Comparison of ENCODE assay signal across 16 cellular contexts in genomic region chr1:234281826-234282489, GRCh38.
DNase-seq lines count a peak whose midpoint lies in the region; ATAC-seq and TF ChIP-seq lines count a peak whose summit lies in the region.
"Had no signal": no experiment of that assay in that cellular context is flagged by ENCODE, and none has a peak within 500 bp of the region (broad histone marks: within the 10 kb centered on the region; RNA-seq: fewer than 3 reads in every experiment).

No MANE protein-coding gene starts in this region.

- TF ChIP-seq CTCF in neural progenitor cell (IDR thresholded peaks at IDR 0.05), result no peak

- H3K27ac Mint-ChIP-seq in neural progenitor cell, result peak overlapping the region; percentile 83
- H3K27ac Mint-ChIP-seq: stimulated activated naive CD8-positive, alpha-beta T cell treated with anti-CD3 and anti-CD28 coated beads, Interleukin-15, Interleukin-2, amounts not matched to agents 100 ng/mL and 50 ng/mL, for 24 hours had no signal

- H3K4me1 Mint-ChIP-seq in neural progenitor cell, result peaks cover 25% of the 10 kb centered on the region

- H3K9me3 ChIP-seq in ectodermal cell (ENCODE audit: control insufficient read depth, low read length) (no peaks in the 10 kb centered on the region), neural progenitor cell (ENCODE audit: low read depth) (no peaks in the 10 kb centered on the region)

- peaks cover 10% of the 10 kb centered on the region for H3K27me3 Mint-ChIP-seq in neural progenitor cell (ENCODE audit: insufficient read depth, low read depth)

- no peak for ATAC-seq in HG03565 (IDR thresholded peaks at IDR 0.05; ENCODE audit: unreplicated experiment)
- ATAC-seq: left lobe of liver had no signal

- H3K36me3 ChIP-seq in ectodermal cell (ENCODE audit: control insufficient read depth, insufficient read depth, low read length), result no peaks in the 10 kb centered on the region
- H3K36me3 ChIP-seq in neural progenitor cell, result no peaks in the 10 kb centered on the region

- peak overlapping the region; percentile 67 for H3K4me3 Mint-ChIP-seq in neural progenitor cell
- H3K4me3 Mint-ChIP-seq: stimulated activated naive CD8-positive, alpha-beta T cell treated with anti-CD3 and anti-CD28 coated beads, Interleukin-15, Interleukin-2, amounts not matched to agents 100 ng/mL and 50 ng/mL, for 24 hours had no signal

- no peaks in the 10 kb centered on the region for H3K36me3 Mint-ChIP-seq in neural progenitor cell

- no peaks in the 10 kb centered on the region for H4K20me1 ChIP-seq in neural progenitor cell (ENCODE audit: low read depth)

- H3K27me3 ChIP-seq in ectodermal cell (ENCODE audit: control insufficient read depth, insufficient read depth, low read length, poor library complexity, severe bottlenecking) (peaks cover 4% of the 10 kb centered on the region), neural progenitor cell (no peaks in the 10 kb centered on the region)

- H3K4me1 ChIP-seq in ectodermal cell (ENCODE audit: control insufficient read depth, insufficient read depth, low read length), result peaks cover 14% of the 10 kb centered on the region
- H3K4me1 ChIP-seq in neural progenitor cell, result peaks cover 16% of the 10 kb centered on the region

- peak overlapping the region; percentile 19 for H3K27ac ChIP-seq in ectodermal cell (ENCODE audit: insufficient read depth, low read depth, low read length, poor library complexity, severe bottlenecking)
- H3K27ac ChIP-seq in neural progenitor cell, result no peak overlapping the region
- H3K27ac ChIP-seq: KMS-11 had no signal

- H2AFZ ChIP-seq in neural progenitor cell (replicated peaks), result no peak overlapping the region

- WGBS in ectodermal cell, 2 experiments, result 83 to 85% methylated on average over 12 of the region's 12 CpGs

- no peak overlapping the region for H3K9ac ChIP-seq in neural progenitor cell
- H3K9ac ChIP-seq: KMS-11 had no signal

- H3K4me2 ChIP-seq in neural progenitor cell, result peak overlapping the region; percentile 12
- H3K4me2 ChIP-seq: KMS-11 had no signal

- no peak overlapping the region for H3K4me3 ChIP-seq in ectodermal cell (ENCODE audit: insufficient read depth, low read depth, low read length)
- no peak overlapping the region for H3K4me3 ChIP-seq in neural progenitor cell

- H3K9me3 Mint-ChIP-seq in neural progenitor cell, result peaks cover 3% of the 10 kb centered on the region
- H3K9me3 Mint-ChIP-seq: stimulated activated naive CD8-positive, alpha-beta T cell treated with anti-CD3 and anti-CD28 coated beads, Interleukin-15, Interleukin-2, amounts not matched to agents 100 ng/mL and 50 ng/mL, for 24 hours had no signal

- H3K79me2 ChIP-seq in neural progenitor cell (ENCODE audit: low read depth), result no peaks in the 10 kb centered on the region

- H3F3A ChIP-seq in neural progenitor cell (ENCODE audit: low read depth), result no peaks in the 10 kb centered on the region

- peak; percentile 84 for DNase-seq in Ammon's horn (ENCODE audit: low spot score)
- peak; percentile 88 for DNase-seq in RPMI7951 (ENCODE audit: low read depth)
- peak; percentile 55 for DNase-seq in neural progenitor cell (ENCODE audit: low spot score)
- DNase-seq in activated CD4-positive, alpha-beta T cell treated with anti-CD3 and anti-CD28 coated beads for 4 hours, result no peak
- no peak for DNase-seq in stimulated activated CD4-positive, alpha-beta T cell treated with anti-CD3 and anti-CD28 coated beads, Interleukin-12 subunit alpha, Interleukin-12 subunit beta, amount 100 ng/mL, for 4 hours
- no peak for DNase-seq in DMS79 treated with DMSO at 0.1 percent for 48 hours (lab: John Stamatoyannopoulos, UW)
- DNase-seq: activated CD4-positive, alpha-beta T cell treated with anti-CD3 and anti-CD28 coated beads for 1 hour; activated CD8-positive, alpha-beta memory T cell treated with anti-CD3 and anti-CD28 coated beads, Interleukin-2, amount 50 U/mL, for 48 hours; activated naive CD4-positive, alpha-beta T cell; NCI-H1436 treated with DMSO at 0.1 percent for 48 hours; SHP77 treated with DMSO at 0.1 percent for 48 hours had no signal

Comparison
In these comparisons a context has a peak if more than half of its experiments do, and no peak if none do; other contexts are left out.
1. DNase-seq: peak in Ammon's horn (single experiment), RPMI7951 (single experiment) and neural progenitor cell (single experiment); none in activated CD4-positive, alpha-beta T cell treated with anti-CD3 and anti-CD28 coated beads for 4 hours (0 of 2), stimulated activated CD4-positive, alpha-beta T cell treated with anti-CD3 and anti-CD28 coated beads, Interleukin-12 subunit alpha, Interleukin-12 subunit beta, amount 100 ng/mL, for 4 hours (single experiment) and DMS79 treated with DMSO at 0.1 percent for 48 hours (single experiment).